ENCODE assay signal across 19 cellular contexts in the genomic region with DNA sequence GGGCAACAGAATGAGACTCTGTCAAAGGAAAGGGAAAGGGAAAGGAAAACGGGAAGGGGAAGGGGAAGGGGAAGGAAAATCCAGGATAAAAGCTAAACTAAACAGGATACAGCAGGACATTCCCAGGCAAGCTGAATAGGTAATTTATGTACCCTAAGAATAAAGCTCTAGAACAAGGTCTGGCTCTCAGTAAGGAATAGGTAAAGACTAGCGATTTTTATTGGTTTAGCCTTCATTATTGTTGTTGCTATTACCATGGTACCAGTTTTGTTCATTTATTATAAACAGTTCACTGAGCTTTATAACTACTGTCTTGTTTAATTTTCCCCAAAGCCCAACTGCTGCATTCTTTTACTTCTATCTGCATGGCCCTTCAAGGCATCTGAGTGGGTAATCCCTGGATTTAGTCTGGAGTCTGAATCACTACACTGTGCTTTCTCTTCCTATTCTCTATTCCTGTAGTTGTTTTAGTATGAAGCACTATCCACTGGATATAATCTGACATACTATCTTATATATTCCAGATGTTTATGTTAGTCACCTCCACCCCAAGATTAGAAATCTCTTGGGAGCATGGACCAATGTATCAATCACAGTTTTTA.
A peak's percentile ranks its signal among the peaks of the same experiment; 100 is the strongest.
DNase-seq lines count a peak whose midpoint lies in the region; ATAC-seq and TF ChIP-seq lines count a peak whose summit lies in the region.
"Had no signal": no experiment of that assay in that cellular context is flagged by ENCODE, and none has a peak within 500 bp of the region (broad histone marks: within the 10 kb centered on the region; RNA-seq: fewer than 3 reads in every experiment).

No MANE protein-coding gene starts in this region.

- TF ChIP-seq CTCF in fibroblast of mammary gland (conservative IDR thresholded peaks at IDR 0.05; ENCODE audit: control insufficient read depth, insufficient read depth, low read depth, low read length) (no peak), mesothelial cell of epicardium (IDR thresholded peaks at IDR 0.05; ENCODE audit: unreplicated experiment) (no peak), upper lobe of right lung (IDR thresholded peaks at IDR 0.05) (no peak), PC-9 (conservative IDR thresholded peaks at IDR 0.05) (no peak)

- H4K20me1 ChIP-seq in PC-9 (ENCODE audit: insufficient read depth): no peaks in the 10 kb centered on the region

- no peaks in the 10 kb centered on the region for H3K36me3 Mint-ChIP-seq in mesothelial cell of epicardium

- H3K4me3 ChIP-seq in fibroblast of mammary gland (ENCODE audit: control insufficient read depth, low read depth, low read length) (no peak overlapping the region), upper lobe of right lung (no peak overlapping the region), PC-9 (no peak overlapping the region)
- H3K4me3 ChIP-seq: GM23248 had no signal

- no peak overlapping the region for H3K4me2 ChIP-seq in PC-9
- H3K4me2 ChIP-seq: KMS-11 had no signal

- H3K27ac Mint-ChIP-seq in mesothelial cell of epicardium: peak overlapping the region; percentile 36

- no peak for ATAC-seq in upper lobe of right lung
- ATAC-seq: HCT116 had no signal

- DNase-seq in EH (ENCODE audit: low read depth) (peak; percentile 64), amniotic epithelial cell (ENCODE audit: low read depth) (peak; percentile 91), fibroblast of mammary gland (ENCODE audit: low read depth) (peak; percentile 38), mesothelial cell of epicardium (ENCODE audit: low spot score in 2 of 2, unreplicated experiment in 2 of 2) (no peak), NCI-H2227 treated with DMSO at 0.1 percent for 48 hours (lab: John Stamatoyannopoulos, UW) (no peak), upper lobe of right lung (no peak), PC-9 (no peak)
- DNase-seq in stimulated activated CD4-positive, alpha-beta T cell treated with anti-CD3 and anti-CD28 coated beads, Interleukin-4, amount 100 ng/mL, for 4 hours: no peak
- DNase-seq: C1 segment of cervical spinal cord, DND-41, GDM1, GM23248, MM.1S, NCI-H1105 treated with DMSO at 0.1 percent for 48 hours, NCI-H187, NCI-H69 had no signal

- no peak overlapping the region for H3K27ac ChIP-seq in upper lobe of right lung
- no peak overlapping the region for H3K27ac ChIP-seq in PC-9
- H3K27ac ChIP-seq: GM23248, KMS-11, RWPE1 had no signal

- H3K4me1 ChIP-seq in upper lobe of right lung: no peaks in the 10 kb centered on the region
- H3K4me1 ChIP-seq in PC-9 (replicated peaks; ENCODE audit: insufficient read depth): peaks cover 20% of the 10 kb centered on the region

- peaks cover 17% of the 10 kb centered on the region for H3F3A ChIP-seq in PC-9 (ENCODE audit: insufficient read depth, low read depth)

- H3K4me3 Mint-ChIP-seq in mesothelial cell of epicardium: no peak overlapping the region

- intact Hi-C loops in upper lobe of right lung (cut with DNase I): no loop called here
- intact Hi-C loops in PC-9 (cut with micrococcal nuclease; ENCODE audit: unreplicated experiment): no loop called here

- CTCF ChIA-PET in PC-9 (lab: Charles Lee): no interaction called here

- POLR2A ChIA-PET in PC-9 (lab: Charles Lee; ENCODE audit: unreplicated experiment): no interaction called here

- no TSS peak for BruUV-seq in PC-9 (replicated peaks; lab: Mats Ljungman, UMichigan)

- no peaks in the 10 kb centered on the region for H3K9me3 ChIP-seq in upper lobe of right lung
- no peaks in the 10 kb centered on the region for H3K9me3 ChIP-seq in PC-9 (ENCODE audit: insufficient read depth, low read depth)

- no peak overlapping the region for H2AFZ ChIP-seq in PC-9
- H2AFZ ChIP-seq: GM23248 had no signal

- H3K27me3 ChIP-seq in upper lobe of right lung (no peaks in the 10 kb centered on the region), PC-9 (ENCODE audit: insufficient read depth, low read depth) (no peaks in the 10 kb centered on the region)

- peaks cover 18% of the 10 kb centered on the region for H3K9me3 Mint-ChIP-seq in mesothelial cell of epicardium

- H3K4me1 Mint-ChIP-seq in mesothelial cell of epicardium: peaks cover 6% of the 10 kb centered on the region

- no peaks in the 10 kb centered on the region for H3K27me3 Mint-ChIP-seq in mesothelial cell of epicardium (ENCODE audit: low read depth)

- no peaks in the 10 kb centered on the region for H3K79me2 ChIP-seq in PC-9 (ENCODE audit: low read depth)

- H3K9me2 ChIP-seq in PC-9 (ENCODE audit: insufficient read depth): no peaks in the 10 kb centered on the region

- H3K36me3 ChIP-seq in upper lobe of right lung (no peaks in the 10 kb centered on the region), PC-9 (ENCODE audit: low read depth) (no peaks in the 10 kb centered on the region)

Comparison
In these comparisons a context has a peak if more than half of its experiments do, and no peak if none do; other contexts are left out.
1. DNase-seq: peak in EH (single experiment), amniotic epithelial cell (single experiment) and fibroblast of mammary gland (single experiment); none in mesothelial cell of epicardium (0 of 2), stimulated activated CD4-positive, alpha-beta T cell treated with anti-CD3 and anti-CD28 coated beads, Interleukin-4, amount 100 ng/mL, for 4 hours (0 of 2), NCI-H2227 treated with DMSO at 0.1 percent for 48 hours (single experiment), upper lobe of right lung (single experiment) and PC-9 (0 of 2).